In genomic region chr6:33441457-33441856, GRCh38 we compare ENCODE assay signal across 2 cellular contexts.
TF ChIP-seq lines count a peak whose summit lies in the region.

No MANE protein-coding gene starts in this region.

TF ChIP-seq in IMR-90, 13 proteins besides CTCF, POLR2A, EP300 and RAD21:
- TF ChIP-seq CHD1 (IDR thresholded peaks at IDR 0.05; ENCODE audit: low read depth, low read length) (no peak), NFE2L2 (IDR thresholded peaks at IDR 0.05; ENCODE audit: low read depth, low read length) (no peak), SMC3 (IDR thresholded peaks at IDR 0.05; ENCODE audit: low read depth, low read length) (no peak), CEBPB (IDR thresholded peaks at IDR 0.05; ENCODE audit: low read depth, low read length) (no peak), RFX5 (IDR thresholded peaks at IDR 0.05; ENCODE audit: low read depth, low read length) (no peak), USF2 (IDR thresholded peaks at IDR 0.05; ENCODE audit: low read depth, low read length) (no peak), MXI1 (IDR thresholded peaks at IDR 0.05; ENCODE audit: borderline replicate concordance, low read depth, low read length) (no peak), BHLHE40 (IDR thresholded peaks at IDR 0.05; ENCODE audit: low read depth, low read length) (no peak), RCOR1 (IDR thresholded peaks at IDR 0.05; ENCODE audit: insufficient replicate concordance, low read length) (no peak), FOS (IDR thresholded peaks at IDR 0.05; ENCODE audit: low read depth, low read length) (no peak), MAZ (IDR thresholded peaks at IDR 0.05; ENCODE audit: borderline replicate concordance, low read depth, low read length) (no peak), MAFK (IDR thresholded peaks at IDR 0.05; ENCODE audit: low read depth, low read length) (no peak)
- TF ChIP-seq, protein P1, sequence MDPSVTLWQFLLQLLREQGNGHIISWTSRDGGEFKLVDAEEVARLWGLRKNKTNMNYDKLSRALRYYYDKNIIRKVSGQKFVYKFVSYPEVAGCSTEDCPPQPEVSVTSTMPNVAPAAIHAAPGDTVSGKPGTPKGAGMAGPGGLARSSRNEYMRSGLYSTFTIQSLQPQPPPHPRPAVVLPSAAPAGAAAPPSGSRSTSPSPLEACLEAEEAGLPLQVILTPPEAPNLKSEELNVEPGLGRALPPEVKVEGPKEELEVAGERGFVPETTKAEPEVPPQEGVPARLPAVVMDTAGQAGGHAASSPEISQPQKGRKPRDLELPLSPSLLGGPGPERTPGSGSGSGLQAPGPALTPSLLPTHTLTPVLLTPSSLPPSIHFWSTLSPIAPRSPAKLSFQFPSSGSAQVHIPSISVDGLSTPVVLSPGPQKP (IDR thresholded peaks at IDR 0.05; ENCODE audit: borderline replicate concordance, low read depth, low read length): no peak

TF ChIP-seq in H1, 55 proteins besides CTCF, POLR2A, EP300 and RAD21:
- TF ChIP-seq POLR2AphosphoS5 (IDR thresholded peaks at IDR 0.05; ENCODE audit: low read depth, low read length) (0 out of 2 replicates have a peak, but pooled peaks have one; percentile 2), EZH2 (IDR thresholded peaks at IDR 0.05; ENCODE audit: low read depth, low read length, severe bottlenecking) (no peak)
